Comparison of ENCODE assay signal across 1 cellular context in genomic region chr1:94543003-94543402, GRCh38.
TF ChIP-seq lines count a peak whose summit lies in the region.

No MANE protein-coding gene starts in this region.

TF ChIP-seq in H1, 55 proteins besides CTCF, POLR2A, EP300 and RAD21 (continued from another document):
- TF ChIP-seq CHD7 (IDR thresholded peaks at IDR 0.05; ENCODE audit: insufficient replicate concordance, low read length): no peak
- TF ChIP-seq GTF2F1 (IDR thresholded peaks at IDR 0.05; ENCODE audit: borderline replicate concordance, low read depth, low read length): no peak
- TF ChIP-seq POU5F1 (IDR thresholded peaks at IDR 0.05; ENCODE audit: low read depth, low read length): no peak
- TF ChIP-seq TAF1 (IDR thresholded peaks at IDR 0.05; ENCODE audit: low read depth, low read length): no peak
- no peak for TF ChIP-seq CEBPB (IDR thresholded peaks at IDR 0.05; ENCODE audit: low read depth, low read length)
- no peak for TF ChIP-seq RXRA (IDR thresholded peaks at IDR 0.05; ENCODE audit: insufficient read depth, low read depth, low read length)
- TF ChIP-seq BCL11A (IDR thresholded peaks at IDR 0.05; ENCODE audit: low read depth in 2 of 2, low read length in 2 of 2): no peak
- TF ChIP-seq BACH1 (IDR thresholded peaks at IDR 0.05; ENCODE audit: low read length): no peak
- no peak for TF ChIP-seq PHF8 (conservative IDR thresholded peaks at IDR 0.05; ENCODE audit: low read depth, low read length)
- TF ChIP-seq EGR1 (IDR thresholded peaks at IDR 0.05; ENCODE audit: borderline replicate concordance, low read depth, low read length): no peak
- TF ChIP-seq SP2 (IDR thresholded peaks at IDR 0.05; ENCODE audit: low read length): no peak
- no peak for TF ChIP-seq SIRT6 (IDR thresholded peaks at IDR 0.05; ENCODE audit: low read length)
- TF ChIP-seq, protein P1, sequence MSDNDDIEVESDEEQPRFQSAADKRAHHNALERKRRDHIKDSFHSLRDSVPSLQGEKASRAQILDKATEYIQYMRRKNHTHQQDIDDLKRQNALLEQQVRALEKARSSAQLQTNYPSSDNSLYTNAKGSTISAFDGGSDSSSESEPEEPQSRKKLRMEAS (IDR thresholded peaks at IDR 0.05): no peak
- TF ChIP-seq, protein P2, sequence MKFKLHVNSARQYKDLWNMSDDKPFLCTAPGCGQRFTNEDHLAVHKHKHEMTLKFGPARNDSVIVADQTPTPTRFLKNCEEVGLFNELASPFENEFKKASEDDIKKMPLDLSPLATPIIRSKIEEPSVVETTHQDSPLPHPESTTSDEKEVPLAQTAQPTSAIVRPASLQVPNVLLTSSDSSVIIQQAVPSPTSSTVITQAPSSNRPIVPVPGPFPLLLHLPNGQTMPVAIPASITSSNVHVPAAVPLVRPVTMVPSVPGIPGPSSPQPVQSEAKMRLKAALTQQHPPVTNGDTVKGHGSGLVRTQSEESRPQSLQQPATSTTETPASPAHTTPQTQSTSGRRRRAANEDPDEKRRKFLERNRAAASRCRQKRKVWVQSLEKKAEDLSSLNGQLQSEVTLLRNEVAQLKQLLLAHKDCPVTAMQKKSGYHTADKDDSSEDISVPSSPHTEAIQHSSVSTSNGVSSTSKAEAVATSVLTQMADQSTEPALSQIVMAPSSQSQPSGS (IDR thresholded peaks at IDR 0.05; ENCODE audit: low read length): no peak
- TF ChIP-seq SRF (IDR thresholded peaks at IDR 0.05; ENCODE audit: low read depth, low read length): no peak
- no peak for TF ChIP-seq POLR2AphosphoS5 (IDR thresholded peaks at IDR 0.05; ENCODE audit: low read depth, low read length)
- no peak for TF ChIP-seq USF2 (IDR thresholded peaks at IDR 0.05; ENCODE audit: low read length)
- TF ChIP-seq HDAC6 (IDR thresholded peaks at IDR 0.05; ENCODE audit: low read depth, low read length): no peak
- no peak for TF ChIP-seq RFX5 (IDR thresholded peaks at IDR 0.05; ENCODE audit: borderline replicate concordance, low read depth, low read length)
